In genomic region chr1:50780797-50781196, GRCh38 we compare ENCODE assay signal across 31 cellular contexts.
"Had no signal": no experiment of that assay in that cellular context is flagged by ENCODE, and none has a peak within 500 bp of the region (broad histone marks: within the 10 kb centered on the region; RNA-seq: fewer than 3 reads in every experiment).

No MANE protein-coding gene starts in this region.

- H3K27ac Mint-ChIP-seq: activated CD4-positive, alpha-beta T cell treated with anti-CD3 and anti-CD28 coated beads, Interleukin-2, amount 10 ng/mL, durations not matched to agents 24 days and 14 days; activated CD8-positive, alpha-beta T cell treated with anti-CD3 and anti-CD28 coated beads, Interleukin-2, amount 10 ng/mL, durations not matched to agents 7 days and 5 days; activated naive CD8-positive, alpha-beta T cell treated with anti-CD3 and anti-CD28 coated beads, Interleukin-2, amount 10 ng/mL, durations not matched to agents 7 days and 5 days; activated T-cell treated with anti-CD3 and anti-CD28 coated beads, Interleukin-2, amount 50 U/mL, for 24 hours; activated T-helper 2 cell treated with anti-CD3 and anti-CD28 coated beads, Interferon-gamma antibody, Interleukin-2, Interleukin-4, amounts not matched to agents 10 μg/mL and 5 μg/mL and 100 μg/mL, durations not matched to agents 14 hours and 24 hours and 36 hours had no signal

- H3K27me3 Mint-ChIP-seq: activated CD4-positive, alpha-beta T cell treated with anti-CD3 and anti-CD28 coated beads, Interleukin-2, amount 10 ng/mL, durations not matched to agents 24 days and 14 days; activated naive CD4-positive, alpha-beta T cell treated with anti-CD3 and anti-CD28 coated beads, Interleukin-2, amount 50 U/mL, for 24 hours; activated naive CD8-positive, alpha-beta T cell treated with anti-CD3 and anti-CD28 coated beads, Interleukin-2, amount 10 ng/mL, durations not matched to agents 7 days and 5 days; activated T-cell treated with anti-CD3 and anti-CD28 coated beads, Interleukin-2, amount 50 U/mL, for 24 hours had no signal

- H3K4me3 Mint-ChIP-seq: activated CD4-positive, alpha-beta T cell treated with anti-CD3 and anti-CD28 coated beads, Interleukin-2, amount 10 ng/mL, durations not matched to agents 24 days and 14 days; activated CD8-positive, alpha-beta T cell treated with anti-CD3 and anti-CD28 coated beads, Interleukin-2, amount 10 ng/mL, durations not matched to agents 7 days and 5 days; activated naive CD4-positive, alpha-beta T cell treated with anti-CD3 and anti-CD28 coated beads, Interleukin-2, amount 50 U/mL, for 24 hours; activated naive CD8-positive, alpha-beta T cell treated with anti-CD3 and anti-CD28 coated beads, Interleukin-2, amount 10 ng/mL, durations not matched to agents 7 days and 5 days; activated T-cell treated with anti-CD3 and anti-CD28 coated beads, Interleukin-2, amount 50 U/mL, for 24 hours had no signal

- ATAC-seq: activated CD8-positive, alpha-beta T cell treated with anti-CD3 and anti-CD28 coated beads, Interleukin-2, amount 10 ng/mL, durations not matched to agents 7 days and 5 days; PC-3; SK-N-SH treated with all-trans-retinoic acid at 6 μM for 48 hours had no signal

- H3K9me3 Mint-ChIP-seq: activated CD4-positive, alpha-beta T cell treated with anti-CD3 and anti-CD28 coated beads, Interleukin-2, amount 10 ng/mL, durations not matched to agents 24 days and 14 days; activated naive CD4-positive, alpha-beta T cell treated with anti-CD3 and anti-CD28 coated beads, Interleukin-2, amount 50 U/mL, for 24 hours; activated naive CD8-positive, alpha-beta T cell treated with anti-CD3 and anti-CD28 coated beads, Interleukin-2, amount 10 ng/mL, durations not matched to agents 7 days and 5 days; activated T-cell treated with anti-CD3 and anti-CD28 coated beads, Interleukin-2, amount 50 U/mL, for 24 hours; activated T-helper 2 cell treated with anti-CD3 and anti-CD28 coated beads, Interferon-gamma antibody, Interleukin-2, Interleukin-4, amounts not matched to agents 10 μg/mL and 5 μg/mL and 100 μg/mL, durations not matched to agents 14 hours and 24 hours and 36 hours had no signal

- DNase-seq: activated CD4-positive, alpha-beta T cell treated with anti-CD3 and anti-CD28 coated beads, Interleukin-2, amount 10 ng/mL, durations not matched to agents 24 days and 14 days; activated CD4-positive, alpha-beta T cell treated with anti-CD3 and anti-CD28 coated beads, Interleukin-2, amount 50 U/mL, for 4 hours; activated CD8-positive, alpha-beta T cell treated with anti-CD3 and anti-CD28 coated beads, Interleukin-2, amount 10 ng/mL, durations not matched to agents 7 days and 5 days; activated gamma-delta T cell; activated naive CD4-positive, alpha-beta T cell treated with Interleukin-2 at 50 U/mL for 16 hours; activated naive CD8-positive, alpha-beta T cell treated with anti-CD3 and anti-CD28 coated beads, Interleukin-2, amount 10 ng/mL, durations not matched to agents 7 days and 5 days; activated T-cell treated with anti-CD3 and anti-CD28 coated beads, Interleukin-2, amount 50 U/mL, for 24 hours; amygdala; MM.1S; MV-4-11; NCI-H1092; NCI-H146; NCI-H187; NCI-H2029 treated with DMSO at 0.1 percent for 48 hours; NCI-H2107; NCI-H2171; NCI-H510A; NCI-H526; NCI-H748 treated with DMSO at 0.1 percent for 48 hours; NK-92 treated with Interleukin-12 subunit alpha and Interleukin-12 subunit beta, amount 100 ng/mL, for 24 hours; PC-3; Peyer's patch; RPMI8226; SIG-M5; SW 1271; T-helper 2 cell; T-helper 9 cell; WERI-Rb-1 had no signal
